Comparison of ENCODE assay signal across 8 cellular contexts in genomic region chr9:129962889-129963703, GRCh38.
DNase-seq lines count a peak whose midpoint lies in the region; ATAC-seq, FAIRE-seq and TF ChIP-seq lines count a peak whose summit lies in the region.

No MANE protein-coding gene starts in this region.

- no peak overlapping the region for H3K9ac ChIP-seq in OCI-LY3 (ENCODE audit: low read length)

- FAIRE-seq in GM12891 (lab: Jason Lieb, UNC): peak; percentile 93
- FAIRE-seq in urothelium cell line (lab: Jason Lieb, UNC): no peak

- H4K20me1 ChIP-seq in OCI-LY3 (ENCODE audit: insufficient read depth, low read length): peaks cover 87% of the 10 kb centered on the region

- ATAC-seq in HG02763 (IDR thresholded peaks at IDR 0.05; ENCODE audit: unreplicated experiment): peak; percentile 76

- H3K27me3 ChIP-seq in OCI-LY3 (ENCODE audit: low read depth, low read length) (no peaks in the 10 kb centered on the region), cardiac muscle cell (no peaks in the 10 kb centered on the region)

- TF ChIP-seq CTCF in OCI-LY3 (IDR thresholded peaks at IDR 0.05; ENCODE audit: low read depth, low read length): no peak
- TF ChIP-seq CTCF in cardiac muscle cell (IDR thresholded peaks at IDR 0.05; ENCODE audit: low read depth, low read length): no peak

- no peak overlapping the region for H2AFZ ChIP-seq in OCI-LY3 (ENCODE audit: low read depth, low read length)

- H3K36me3 ChIP-seq in OCI-LY3 (replicated peaks; ENCODE audit: low read depth, low read length): peaks cover 73% of the 10 kb centered on the region
- no peaks in the 10 kb centered on the region for H3K36me3 ChIP-seq in cardiac muscle cell

- peak overlapping the region; percentile 30 for H3K27ac ChIP-seq in OCI-LY3 (ENCODE audit: low read length)
- H3K27ac ChIP-seq in cardiac muscle cell: peak overlapping the region; percentile 71

- no peak overlapping the region for H3K4me2 ChIP-seq in OCI-LY3 (ENCODE audit: low read length)

- H3K4me3 ChIP-seq in OCI-LY3 (ENCODE audit: low read length) (no peak overlapping the region), cardiac muscle cell (no peak overlapping the region)

- TF ChIP-seq POLR2A in GM12891 (IDR thresholded peaks at IDR 0.05; ENCODE audit: low read depth, low read length): peak; percentile 82

- H3K4me1 ChIP-seq in OCI-LY3 (ENCODE audit: low read length) (peaks cover 37% of the 10 kb centered on the region), cardiac muscle cell (ENCODE audit: low read depth) (peaks cover 16% of the 10 kb centered on the region)

- DNase-seq in GM12891 (ENCODE audit: insufficient read length, low spot score): peak; percentile 39
- peak; percentile 9 to 56 (median 36) for DNase-seq in activated naive CD4-positive, alpha-beta T cell (lab: John Stamatoyannopoulos, UW)
- peak; percentile 28 to 62 for DNase-seq in cardiac muscle cell (ENCODE audit: low read depth in 1 of 2, low spot score in 1 of 2)
- DNase-seq in renal cortical epithelial cell (ENCODE audit: low read depth): peak; percentile 56
- peak; percentile 43 for DNase-seq in urothelium cell line (ENCODE audit: low spot score)
- DNase-seq in dedifferentiated amniotic fluid mesenchymal stem cell (ENCODE audit: extremely low spot score): no peak

- peaks cover 98% of the 10 kb centered on the region for H3K79me2 ChIP-seq in OCI-LY3 (ENCODE audit: low read length)

- H3K9me3 ChIP-seq in OCI-LY3 (ENCODE audit: insufficient read depth, low read length) (no peaks in the 10 kb centered on the region), cardiac muscle cell (ENCODE audit: low read depth) (no peaks in the 10 kb centered on the region)

TF ChIP-seq in GM12891, 5 proteins besides CTCF, POLR2A, EP300 and RAD21:
- 0 out of 2 replicates have a peak, but pooled peaks have one; percentile 38 for TF ChIP-seq POU2F2 (IDR thresholded peaks at IDR 0.05; ENCODE audit: low read depth, low read length)
- TF ChIP-seq PAX5 (IDR thresholded peaks at IDR 0.05; ENCODE audit: insufficient read depth, low read length, severe bottlenecking): no peak
- no peak for TF ChIP-seq SPI1 (IDR thresholded peaks at IDR 0.05; ENCODE audit: low read depth, low read length)
- TF ChIP-seq TAF1 (IDR thresholded peaks at IDR 0.05; ENCODE audit: low read depth, low read length): peak; percentile 67
- peak; percentile 66 for TF ChIP-seq POLR2AphosphoS5 (IDR thresholded peaks at IDR 0.05; ENCODE audit: low read depth, low read length)
TF ChIP-seq in GM12891: peak in this region for 3.
